Comparison of ENCODE assay signal across 18 cellular contexts in genomic region chr1:192543445-192543844, GRCh38. TPM values are rescaled to one million over a fixed set of nuclear protein-coding genes. Genes with fewer than 3 reads are reported as not detected.
DNase-seq lines count a peak whose midpoint lies in the region; ATAC-seq, FAIRE-seq and TF ChIP-seq lines count a peak whose summit lies in the region.
"Had no signal": no experiment of that assay in that cellular context is flagged by ENCODE, and none has a peak within 500 bp of the region (broad histone marks: within the 10 kb centered on the region; RNA-seq: fewer than 3 reads in every experiment).

No MANE protein-coding gene starts in this region.

- H4K91ac ChIP-seq in H1 (replicated peaks; ENCODE audit: insufficient read length, low read length) = no peak overlapping the region

- H4K8ac ChIP-seq in H1 (ENCODE audit: extremely low read depth, insufficient read depth, low read length) = no peak overlapping the region

- H3K36me3 ChIP-seq in DND-41 (ENCODE audit: insufficient read depth, low read length) (no peaks in the 10 kb centered on the region), MM.1S (replicated peaks; ENCODE audit: insufficient read depth, low read length) (no peaks in the 10 kb centered on the region), H1 (ENCODE audit: control insufficient read depth in 2 of 4, insufficient read depth in 4 of 4, low read length in 3 of 4) (no peaks in the 10 kb centered on the region)
- H3K36me3 ChIP-seq in effector memory CD4-positive, alpha-beta T cell (ENCODE audit: control insufficient read depth, insufficient read depth, low read length) = no peaks in the 10 kb centered on the region
- H3K36me3 ChIP-seq: BLaER1 had no signal

- no peaks in the 10 kb centered on the region for H3K9me3 Mint-ChIP-seq in osteocyte (ENCODE audit: unreplicated experiment)

- no peak overlapping the region for H2BK15ac ChIP-seq in H1 (ENCODE audit: low read length)

- H3K27me3 Mint-ChIP-seq in osteocyte (ENCODE audit: unreplicated experiment) = no peaks in the 10 kb centered on the region

- no peak overlapping the region for H3K4ac ChIP-seq in H1 (replicated peaks; ENCODE audit: insufficient read length, low read depth, low read length)

- H3K4me3 Mint-ChIP-seq in osteocyte (ENCODE audit: unreplicated experiment) = no peak overlapping the region

- H2BK120ac ChIP-seq in H1 (replicated peaks; ENCODE audit: low read depth, low read length) = no peak overlapping the region

- 93% methylated on average over 5 of the region's 5 CpGs; no CpG with 5 or more reads in 1 of the 2 experiments for WGBS in H1 (ENCODE audit: extremely low coverage in 1 of 2, insufficient coverage in 1 of 2, insufficient read length in 1 of 2, insufficient replicate concordance in 2 of 2, low coverage in 1 of 2, low lambda C conversion rate in 2 of 2, missing lambda C conversion rate in 1 of 2), 2 experiments

- no peak for TF ChIP-seq EP300 in H1 (IDR thresholded peaks at IDR 0.05; ENCODE audit: borderline replicate concordance in 1 of 2, low read depth in 2 of 2, low read length in 2 of 2)

- H2BK5ac ChIP-seq in H1 (ENCODE audit: low read depth, low read length) = no peak overlapping the region

- H2AFZ ChIP-seq in DND-41 (ENCODE audit: low read depth, low read length) (no peak overlapping the region), MM.1S (ENCODE audit: low read length) (no peak overlapping the region), H1 (ENCODE audit: low read length) (0 out of 2 replicates have a peak overlapping the region, but pooled peaks have one; percentile 9)
- H2AFZ ChIP-seq: GM23248 had no signal

- H3F3A ChIP-seq in MM.1S (ENCODE audit: insufficient read depth, low read length) = peaks cover 47% of the 10 kb centered on the region

- peaks cover 34% of the 10 kb centered on the region for H3K79me2 ChIP-seq in DND-41 (ENCODE audit: insufficient read depth, low read length)
- no peaks in the 10 kb centered on the region for H3K79me2 ChIP-seq in MM.1S (ENCODE audit: low read length)
- H3K79me2 ChIP-seq in H1 (ENCODE audit: control insufficient read depth in 1 of 2, insufficient read depth in 2 of 2, low read length in 2 of 2) = no peaks in the 10 kb centered on the region

- H3K9me3 ChIP-seq in DND-41 (ENCODE audit: insufficient read depth, low read length, severe bottlenecking) (no peaks in the 10 kb centered on the region), MM.1S (replicated peaks; ENCODE audit: insufficient read depth, low read length) (no peaks in the 10 kb centered on the region), H1 (ENCODE audit: insufficient read depth in 2 of 2, low read depth in 1 of 2, low read length in 1 of 2) (no peaks in the 10 kb centered on the region)
- no peaks in the 10 kb centered on the region for H3K9me3 ChIP-seq in effector memory CD4-positive, alpha-beta T cell (ENCODE audit: control insufficient read depth, low read length)
- H3K9me3 ChIP-seq: BLaER1 had no signal

- no peak overlapping the region for H3K14ac ChIP-seq in H1 (ENCODE audit: insufficient read length)

- H4K20me1 ChIP-seq in DND-41 (ENCODE audit: insufficient read depth, low read length) (no peaks in the 10 kb centered on the region), MM.1S (ENCODE audit: insufficient read depth, low read length) (no peaks in the 10 kb centered on the region), H1 (replicated peaks in 1 of 2; ENCODE audit: control insufficient read depth in 1 of 2, insufficient read depth in 2 of 2, low read length in 2 of 2) (no peaks in the 10 kb centered on the region)
- H4K20me1 ChIP-seq: BLaER1 had no signal

- H3K9ac ChIP-seq in DND-41 (ENCODE audit: low read depth, low read length) (peak overlapping the region; percentile 8; the same call in 1 of the 2 replicates), MM.1S (ENCODE audit: low read length) (no peak overlapping the region), H1 (replicated peaks in 1 of 4; ENCODE audit: extremely low read depth in 1 of 4, low read depth in 3 of 4, low read length in 3 of 4) (no peak overlapping the region)
- H3K9ac ChIP-seq: BLaER1, GM23248 had no signal

- H3K23ac ChIP-seq in H1 (ENCODE audit: insufficient read length) = no peak overlapping the region

- peak overlapping the region; percentile 3 for H3K27ac Mint-ChIP-seq in osteocyte (ENCODE audit: unreplicated experiment)

- FAIRE-seq in H1 (lab: Jason Lieb, UNC) = no peak
- FAIRE-seq: GM12892, K562, RCC 7860 had no signal

- POLR2A ChIA-PET in H1 (lab: Charles Lee; ENCODE audit: partially characterized antibody) = no interaction called here

- H3K4me1 ChIP-seq in DND-41 (ENCODE audit: insufficient read depth, low read length) (peaks cover 94% of the 10 kb centered on the region), MM.1S (ENCODE audit: low read length) (peaks cover 64% of the 10 kb centered on the region), H1 (replicated peaks in 1 of 4; ENCODE audit: control insufficient read depth in 3 of 4, insufficient read depth in 4 of 4, low read length in 3 of 4) (no peaks in the 10 kb centered on the region; a peak in 1 of 7 replicates)
- H3K4me1 ChIP-seq in effector memory CD4-positive, alpha-beta T cell (ENCODE audit: control insufficient read depth, insufficient read depth, low read length, poor library complexity, severe bottlenecking) = peaks cover 16% of the 10 kb centered on the region

- no peak overlapping the region for H2BK20ac ChIP-seq in H1 (ENCODE audit: low read length)

- H3K23me2 ChIP-seq in H1 (ENCODE audit: low read depth, low read length) = no peaks in the 10 kb centered on the region

- ATAC-seq in DND-41 (ENCODE audit: insufficient read depth, low read depth) (no peak), Right ventricle myocardium inferior (no peak)
- ATAC-seq: K562 had no signal

- TF ChIP-seq RAD21 in H1 (IDR thresholded peaks at IDR 0.05 in 1 of 2, conservative IDR thresholded peaks at IDR 0.05 in 1 of 2; ENCODE audit: low read depth in 2 of 2, low read length in 2 of 2) = no peak

- H3K9me2 ChIP-seq in MM.1S (replicated peaks; ENCODE audit: insufficient read depth, low read length) = no peaks in the 10 kb centered on the region

- intact Hi-C loops in Right ventricle myocardium inferior (cut with DNase I) = loop anchor here (5.0 kb wide), 1 partner anchor 51 kb away; no protein-coding TSS in a partner anchor

- CTCF ChIA-PET in H1 (lab: Charles Lee; ENCODE audit: partially characterized antibody) = interaction anchor here (1.3 kb wide), 1 partner anchor 27 kb away, joined by 3 read pairs; no protein-coding TSS in a partner anchor

- no peak overlapping the region for H3K4me2 ChIP-seq in DND-41 (ENCODE audit: insufficient read depth, low read length)
- 0 out of 2 replicates have a peak overlapping the region, but pooled peaks have one; percentile 1 for H3K4me2 ChIP-seq in MM.1S (ENCODE audit: low read depth, low read length)
- H3K4me2 ChIP-seq in H1 (ENCODE audit: insufficient read depth in 1 of 2, low read depth in 2 of 2, low read length in 2 of 2) = no peak overlapping the region
- H3K4me2 ChIP-seq: BLaER1 had no signal

- H3K79me1 ChIP-seq in H1 (ENCODE audit: low read depth, low read length) = no peaks in the 10 kb centered on the region

- H2AK5ac ChIP-seq in H1 (ENCODE audit: low read depth, low read length) = no peak overlapping the region

- no peak overlapping the region for H3K56ac ChIP-seq in H1 (replicated peaks; ENCODE audit: insufficient read length, low read depth, low read length)

- no peaks in the 10 kb centered on the region for H3K36me3 Mint-ChIP-seq in osteocyte (ENCODE audit: unreplicated experiment)

- peaks cover 39% of the 10 kb centered on the region for H3K4me1 Mint-ChIP-seq in osteocyte (ENCODE audit: unreplicated experiment)

- H4K5ac ChIP-seq in H1 (ENCODE audit: insufficient read length, low read depth, low read length) = no peak overlapping the region

- TF ChIP-seq CTCF in DND-41 (IDR thresholded peaks at IDR 0.05; ENCODE audit: borderline replicate concordance, extremely low read depth, low read length, poor library complexity, severe bottlenecking) (no peak), MM.1S (IDR thresholded peaks at IDR 0.05; ENCODE audit: low read length) (no peak), H1 (IDR thresholded peaks at IDR 0.05; ENCODE audit: control extremely low read depth in 1 of 3, insufficient read depth in 1 of 3, low read depth in 1 of 3, low read length in 3 of 3) (no peak), osteocyte (IDR thresholded peaks at IDR 0.05) (no peak)

- H3K18ac ChIP-seq in H1 (ENCODE audit: extremely low read depth, low read length) = no peak overlapping the region

- H3K4me3 ChIP-seq in DND-41 (ENCODE audit: low read depth in 1 of 2, low read length in 2 of 2) = no peak overlapping the region
- no peak overlapping the region for H3K4me3 ChIP-seq in MM.1S (ENCODE audit: low read length)
- no peak overlapping the region for H3K4me3 ChIP-seq in H1 (ENCODE audit: extremely low read depth in 1 of 4, insufficient read depth in 2 of 4, low read depth in 3 of 4, low read length in 4 of 4)
- no peak overlapping the region for H3K4me3 ChIP-seq in effector memory CD4-positive, alpha-beta T cell (ENCODE audit: insufficient read depth, low read depth, low read length, poor library complexity, severe bottlenecking)
- H3K4me3 ChIP-seq: BLaER1, GM23248, K562 had no signal

- H3K27ac ChIP-seq in DND-41 (ENCODE audit: low read length) (peak overlapping the region; percentile 98), MM.1S (ENCODE audit: low read length) (no peak overlapping the region), H1 (ENCODE audit: low read depth, low read length) (no peak overlapping the region)
- H3K27ac ChIP-seq in effector memory CD4-positive, alpha-beta T cell (ENCODE audit: insufficient read depth, low read length, poor library complexity, severe bottlenecking) = no peak overlapping the region
- H3K27ac ChIP-seq: BLaER1, GM23248, HL-60 had no signal

- H3K27me3 ChIP-seq in DND-41 (ENCODE audit: insufficient read depth, low read length, poor library complexity) (no peaks in the 10 kb centered on the region), MM.1S (replicated peaks; ENCODE audit: insufficient read depth, low read length) (no peaks in the 10 kb centered on the region), H1 (replicated peaks in 1 of 4; ENCODE audit: control insufficient read depth in 3 of 4, extremely low read depth in 1 of 4, insufficient read depth in 3 of 4, low read length in 3 of 4) (no peaks in the 10 kb centered on the region)
- H3K27me3 ChIP-seq in effector memory CD4-positive, alpha-beta T cell (replicated peaks; ENCODE audit: control insufficient read depth, insufficient read depth, low read length, poor library complexity, severe bottlenecking) = no peaks in the 10 kb centered on the region
- H3K27me3 ChIP-seq: BLaER1 had no signal

- DNase-seq in DND-41 = no peak
- DNase-seq in MM.1S = no peak
- DNase-seq in H1 (ENCODE audit: low read depth in 1 of 2, low spot score in 2 of 2) = no peak
- no peak for DNase-seq in osteocyte (ENCODE audit: extremely low spot score, unreplicated experiment)
- no peak for DNase-seq in effector memory CD4-positive, alpha-beta T cell
- no peak for DNase-seq in Right ventricle myocardium inferior (ENCODE audit: missing footprints)
- no peak for DNase-seq in germinal center (ENCODE audit: low spot score)
- DNase-seq: COR-L47, DMS153, GM23248, NCI-H1048, NCI-H446, SHP77 treated with DMSO at 0.1 percent for 48 hours had no signal

- H2BK12ac ChIP-seq in H1 (ENCODE audit: low read depth, low read length) = no peak overlapping the region

- TF ChIP-seq POLR2A in H1 (IDR thresholded peaks at IDR 0.05; ENCODE audit: control extremely low read depth in 1 of 2, low read depth in 2 of 2, low read length in 2 of 2) = no peak

RNA-seq across cellular contexts. Expression of gene RGS1, which starts 32.1 kb away (rescaled TPM):
- not detected in 2 replicates for total RNA-seq in H1 (2021; fragmentation: NEBNext Ultra II Directional; extraction: Animal tissue kit (Norgen Biotek cat#: 25700))
- not detected in 2 replicates for polyA plus RNA-seq in H1 (2011; rRNA removed)
- polyA plus RNA-seq in H1 (2011; cell fraction: cytosol; rRNA removed) = not detected
- not detected for polyA plus RNA-seq in H1 (2011; cell fraction: nucleus; rRNA removed)
- polyA plus RNA-seq in H1 (2012, experiment 1 of 2) = not detected in 4 replicates
- polyA plus RNA-seq in H1 (2012, experiment 2 of 2) = not detected
- polyA plus RNA-seq in H1 (2013, experiment 1 of 2) = not detected
- not detected for polyA plus RNA-seq in H1 (2013, experiment 2 of 2)
- not detected in 2 replicates for polyA minus RNA-seq in H1 (2011; rRNA and poly(A)+ RNA removed)
- not detected for polyA minus RNA-seq in H1 (2011; cell fraction: cytosol; rRNA and poly(A)+ RNA removed)
- not detected for polyA minus RNA-seq in H1 (2011; cell fraction: nucleus; rRNA and poly(A)+ RNA removed)
- total RNA-seq in osteocyte (not detected in 2 replicates), Right ventricle myocardium inferior (0.32 TPM)
- total RNA-seq: GM23248, K562 had no signal
- polyA plus RNA-seq: GM23248, K562 had no signal
